In genomic region chr6:128333581-128334223, GRCh38 we compare ENCODE assay signal across 32 cellular contexts.
"Had no signal": no experiment of that assay in that cellular context is flagged by ENCODE, and none has a peak within 500 bp of the region (broad histone marks: within the 10 kb centered on the region; RNA-seq: fewer than 3 reads in every experiment).

No MANE protein-coding gene starts in this region.

- FAIRE-seq: colon, frontal cortex had no signal

- H3K36me3 ChIP-seq: adrenal gland, esophagus muscularis mucosa, uterus had no signal

- H3K4me3 ChIP-seq: adrenal gland, body of pancreas, esophagus muscularis mucosa, skin epidermis, testis, uterus had no signal

- H3K27me3 ChIP-seq: adrenal gland, body of pancreas, esophagus muscularis mucosa, testis, uterus had no signal

- H3K27me3 Mint-ChIP-seq: activated CD4-positive, alpha-beta memory T cell treated with anti-CD3 and anti-CD28 coated beads for 36 hours; activated naive CD8-positive, alpha-beta T cell treated with anti-CD3 and anti-CD28 coated beads for 36 hours; stimulated activated naive B cell treated with anti-CD40 and anti-IgM and Interleukin-4, amounts not matched to agents 10 μg/mL and 1 μg/mL and 100 μg/mL, for 72 hours had no signal

- H3K27ac Mint-ChIP-seq: activated CD4-positive, alpha-beta memory T cell treated with anti-CD3 and anti-CD28 coated beads for 36 hours; activated CD4-positive, alpha-beta T cell treated with anti-CD3 and anti-CD28 coated beads, Interleukin-2, amount 10 ng/mL, durations not matched to agents 24 days and 14 days; activated naive CD4-positive, alpha-beta T cell treated with anti-CD3 and anti-CD28 coated beads for 36 hours; activated naive CD8-positive, alpha-beta T cell treated with anti-CD3 and anti-CD28 coated beads for 36 hours; activated T-helper 1 cell treated with anti-CD3 and anti-CD28 coated beads, Interleukin-12 subunit alpha, Interleukin-12 subunit beta, Interleukin-2, Interleukin-4 antibody, amounts not matched to agents 30 ng/mL and 10 ng/mL and 1 ng/mL, durations not matched to agents 14 hours and 24 hours and 36 hours; mesothelial cell of epicardium; naive thymus-derived CD4-positive, alpha-beta T cell; stimulated activated naive B cell treated with anti-CD40 and anti-IgM and Interleukin-4, amounts not matched to agents 10 μg/mL and 1 μg/mL and 100 μg/mL, for 72 hours had no signal

- H3K4me1 ChIP-seq: adrenal gland, testis, uterus had no signal

- H3K9me3 ChIP-seq: body of pancreas, esophagus muscularis mucosa, testis, uterus had no signal

- H3K27ac ChIP-seq: adrenal gland, body of pancreas, esophagus muscularis mucosa, skin epidermis, testis, uterus had no signal

- H3K4me3 Mint-ChIP-seq: activated CD4-positive, alpha-beta memory T cell treated with anti-CD3 and anti-CD28 coated beads for 36 hours; activated CD4-positive, alpha-beta T cell treated with anti-CD3 and anti-CD28 coated beads, Interleukin-2, amount 10 ng/mL, durations not matched to agents 24 days and 14 days; activated naive CD4-positive, alpha-beta T cell treated with anti-CD3 and anti-CD28 coated beads for 36 hours; activated naive CD8-positive, alpha-beta T cell treated with anti-CD3 and anti-CD28 coated beads for 36 hours; activated T-helper 1 cell treated with anti-CD3 and anti-CD28 coated beads, Interleukin-12 subunit alpha, Interleukin-12 subunit beta, Interleukin-2, Interleukin-4 antibody, amounts not matched to agents 30 ng/mL and 10 ng/mL and 1 ng/mL, durations not matched to agents 14 hours and 24 hours and 36 hours; mesothelial cell of epicardium; naive thymus-derived CD4-positive, alpha-beta T cell; neural crest cell; stimulated activated naive B cell treated with anti-CD40 and anti-IgM and Interleukin-4, amounts not matched to agents 10 μg/mL and 1 μg/mL and 100 μg/mL, for 72 hours had no signal

- H3K4me1 Mint-ChIP-seq: activated CD4-positive, alpha-beta T cell treated with anti-CD3 and anti-CD28 coated beads, Interleukin-2, amount 10 ng/mL, durations not matched to agents 24 days and 14 days; activated naive CD8-positive, alpha-beta T cell treated with anti-CD3 and anti-CD28 coated beads for 36 hours; stimulated activated naive B cell treated with anti-CD40 and anti-IgM and Interleukin-4, amounts not matched to agents 10 μg/mL and 1 μg/mL and 100 μg/mL, for 72 hours had no signal

- H3K9me3 Mint-ChIP-seq: activated CD4-positive, alpha-beta memory T cell treated with anti-CD3 and anti-CD28 coated beads for 36 hours; activated CD4-positive, alpha-beta T cell treated with anti-CD3 and anti-CD28 coated beads, Interleukin-2, amount 10 ng/mL, durations not matched to agents 24 days and 14 days; activated naive CD4-positive, alpha-beta T cell treated with anti-CD3 and anti-CD28 coated beads for 36 hours; activated naive CD8-positive, alpha-beta T cell treated with anti-CD3 and anti-CD28 coated beads for 36 hours; activated T-helper 1 cell treated with anti-CD3 and anti-CD28 coated beads, Interleukin-12 subunit alpha, Interleukin-12 subunit beta, Interleukin-2, Interleukin-4 antibody, amounts not matched to agents 30 ng/mL and 10 ng/mL and 1 ng/mL, durations not matched to agents 14 hours and 24 hours and 36 hours; naive thymus-derived CD4-positive, alpha-beta T cell; neural crest cell; stimulated activated naive B cell treated with anti-CD40 and anti-IgM and Interleukin-4, amounts not matched to agents 10 μg/mL and 1 μg/mL and 100 μg/mL, for 72 hours had no signal

- DNase-seq: activated CD4-positive, alpha-beta memory T cell treated with anti-CD3 and anti-CD28 coated beads for 36 hours; activated CD4-positive, alpha-beta T cell treated with anti-CD3 and anti-CD28 coated beads, Interleukin-2, amount 10 ng/mL, durations not matched to agents 24 days and 14 days; activated CD4-positive, CD25-positive, alpha-beta regulatory T cell treated with anti-CD3 and anti-CD28 coated beads, Interleukin-2, amount 50 U/mL, for 72 hours; activated CD8-positive, alpha-beta memory T cell treated with anti-CD3 and anti-CD28 coated beads, Interleukin-2, amount 50 U/mL, for 4 hours; activated effector memory CD4-positive, alpha-beta T cell treated with anti-CD3 and anti-CD28 coated beads, Interleukin-2, amount 50 U/mL, for 16 hours; activated naive CD4-positive, alpha-beta T cell treated with anti-CD3 and anti-CD28 coated beads for 36 hours; activated naive CD8-positive, alpha-beta T cell treated with anti-CD3 and anti-CD28 coated beads for 36 hours; activated T-cell treated with anti-CD3 and anti-CD28 coated beads, Interleukin-2, amount 50 U/mL, for 1 hour; adrenal gland; aorta; body of pancreas; dermis blood vessel endothelial cell; effector CD4-positive, alpha-beta T cell; kidney glomerular epithelial cell; mammary epithelial cell; naive thymus-derived CD4-positive, alpha-beta T cell; occipital lobe; stimulated activated CD4-positive, alpha-beta T cell treated with anti-CD3 and anti-CD28 coated beads, Interleukin-1b, Interleukin-23, amount 100 ng/mL, for 48 hours; stimulated activated CD4-positive, alpha-beta T cell treated with anti-CD3 and anti-CD28 coated beads, Interleukin-4, amount 100 ng/mL, for 4 hours; stimulated activated naive B cell treated with anti-CD40 and anti-IgM and Interleukin-4, amounts not matched to agents 10 μg/mL and 1 μg/mL and 100 μg/mL, for 72 hours; T-helper 2 cell; testis; trophoblast cell; uterus had no signal

- ATAC-seq: body of pancreas; naive thymus-derived CD4-positive, alpha-beta T cell; sciatic nerve; stimulated activated naive B cell treated with anti-CD40 and anti-IgM and Interleukin-4, amounts not matched to agents 10 μg/mL and 1 μg/mL and 100 μg/mL, for 72 hours had no signal
